ENCODE assay signal across 19 cellular contexts in the genomic region with DNA sequence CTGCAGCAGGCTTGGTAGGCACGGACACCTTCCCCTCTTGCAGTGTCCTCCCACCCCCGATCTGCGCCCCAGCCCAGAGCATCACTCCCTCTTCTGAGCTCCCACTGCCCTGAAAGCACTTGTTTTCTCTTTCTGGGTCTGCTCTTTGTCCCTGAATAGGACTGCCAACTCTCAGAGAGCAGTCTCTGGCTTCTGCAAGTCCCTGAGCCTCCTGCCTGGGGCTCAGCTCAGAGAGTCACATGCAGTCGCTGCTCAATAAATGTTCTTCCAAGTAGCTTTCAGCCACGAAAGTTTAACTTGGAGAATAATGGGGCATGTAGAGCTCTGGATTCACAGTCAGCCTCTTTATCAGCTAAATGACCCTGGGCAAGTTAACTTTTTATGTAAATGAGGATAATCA.
DNase-seq lines count a peak whose midpoint lies in the region; ATAC-seq, FAIRE-seq and TF ChIP-seq lines count a peak whose summit lies in the region.
"Had no signal": no experiment of that assay in that cellular context is flagged by ENCODE, and none has a peak within 500 bp of the region (broad histone marks: within the 10 kb centered on the region; RNA-seq: fewer than 3 reads in every experiment).

No MANE protein-coding gene starts in this region.

- peak overlapping the region; percentile 83 for H3K27ac Mint-ChIP-seq in glutamatergic neuron (ENCODE audit: unreplicated experiment)
- no peak overlapping the region for H3K27ac Mint-ChIP-seq in effector memory CD8-positive, alpha-beta T cell
- H3K27ac Mint-ChIP-seq: activated CD4-positive, alpha-beta memory T cell treated with anti-CD3 and anti-CD28 coated beads for 36 hours; T-helper 17 cell had no signal

- H4K20me1 ChIP-seq in HCT116 (ENCODE audit: insufficient read depth): no peaks in the 10 kb centered on the region

- RAD21 ChIA-PET in HCT116 (lab: Charles Lee; ENCODE audit: low non-redundant PET in 1 of 2, low total read pairs in 2 of 2, uncharacterized antibody in 2 of 2, unreplicated experiment in 2 of 2): no interaction called here

- H3K4me1 ChIP-seq in HCT116 (ENCODE audit: control insufficient read depth in 1 of 2, insufficient read depth in 2 of 2, low read length in 2 of 2): peaks cover 4 to 26% of the 10 kb centered on the region in 2 experiments; a peak in 3 of 4 replicates
- H3K4me1 ChIP-seq: Caco-2, transverse colon had no signal

- H3K4me3 Mint-ChIP-seq in glutamatergic neuron (ENCODE audit: unreplicated experiment): no peak overlapping the region
- H3K4me3 Mint-ChIP-seq in effector memory CD8-positive, alpha-beta T cell: no peak overlapping the region
- H3K4me3 Mint-ChIP-seq: activated CD4-positive, alpha-beta memory T cell treated with anti-CD3 and anti-CD28 coated beads for 36 hours; T-helper 17 cell had no signal

- POLR2A ChIA-PET in HCT116 (lab: Charles Lee): no interaction called here

- H3K9ac ChIP-seq in HCT116 (ENCODE audit: low read length): no peak overlapping the region

- no peaks in the 10 kb centered on the region for H3K36me3 ChIP-seq in HCT116 (ENCODE audit: control insufficient read depth in 1 of 2, insufficient read depth in 2 of 2, low read length in 2 of 2)
- H3K36me3 ChIP-seq: transverse colon had no signal

- H3K4me1 Mint-ChIP-seq in glutamatergic neuron (ENCODE audit: low read depth, unreplicated experiment): peaks cover 44% of the 10 kb centered on the region
- H3K4me1 Mint-ChIP-seq in effector memory CD8-positive, alpha-beta T cell (ENCODE audit: low read depth in 2 of 2): peaks cover 16 to 18% of the 10 kb centered on the region in 2 donors

- no peak for ATAC-seq in HCT116
- ATAC-seq in effector memory CD8-positive, alpha-beta T cell (replicated peaks): no peak
- ATAC-seq: T-helper 17 cell had no signal

- H3K9me2 ChIP-seq in HCT116 (ENCODE audit: insufficient read depth): no peaks in the 10 kb centered on the region

- no peak for TF ChIP-seq POLR2A in HCT116 (IDR thresholded peaks at IDR 0.05; ENCODE audit: borderline replicate concordance, extremely low read depth, insufficient read depth, insufficient read length)

- H3K79me2 ChIP-seq in HCT116 (ENCODE audit: insufficient read depth, low read length): no peaks in the 10 kb centered on the region

- no peak for TF ChIP-seq RAD21 in HCT116 (IDR thresholded peaks at IDR 0.05; ENCODE audit: low read depth)

- H3K9me3 Mint-ChIP-seq in glutamatergic neuron (ENCODE audit: unreplicated experiment): peaks cover 21% of the 10 kb centered on the region
- H3K9me3 Mint-ChIP-seq in effector memory CD8-positive, alpha-beta T cell: no peaks in the 10 kb centered on the region
- H3K9me3 Mint-ChIP-seq: activated CD4-positive, alpha-beta memory T cell treated with anti-CD3 and anti-CD28 coated beads for 36 hours had no signal

- peaks cover 8% of the 10 kb centered on the region for H3K36me3 Mint-ChIP-seq in glutamatergic neuron (ENCODE audit: unreplicated experiment)
- H3K36me3 Mint-ChIP-seq in effector memory CD8-positive, alpha-beta T cell (ENCODE audit: insufficient read depth): peaks cover 3% of the 10 kb centered on the region

- no peak overlapping the region for H2AFZ ChIP-seq in HCT116 (ENCODE audit: low read depth, low read length, poor library complexity, severe bottlenecking)

- H3K4me2 ChIP-seq in HCT116 (ENCODE audit: low read length): peak overlapping the region; percentile 52; the same call in 1 of the 2 replicates

- intact Hi-C loops in HCT116 (cut with micrococcal nuclease) (no loop called here), posterior vena cava (cut with DNase I) (no loop called here)

- no peak for FAIRE-seq in GM19239 (lab: Jason Lieb, UNC)

- DNase-seq in HCT116 (ENCODE audit: low read depth, low spot score): no peak
- no peak for DNase-seq in glutamatergic neuron
- DNase-seq in posterior vena cava (ENCODE audit: low spot score): peak; percentile 31
- no peak for DNase-seq in NCI-H526 (lab: John Stamatoyannopoulos, UW)
- DNase-seq in ureter (ENCODE audit: low spot score): no peak
- DNase-seq in effector memory CD8-positive, alpha-beta T cell: no peak
- DNase-seq in GM19239 (ENCODE audit: insufficient read length, low spot score): no peak
- DNase-seq: activated CD4-positive, alpha-beta memory T cell treated with anti-CD3 and anti-CD28 coated beads for 36 hours; activated naive CD4-positive, alpha-beta T cell treated with Interleukin-2 at 50 U/mL for 16 hours; aorta; Caco-2; cortex of kidney; SIG-M5; stimulated activated naive CD4-positive, alpha-beta T cell treated with Interleukin-2 at 50 U/mL for 16 hours; T-helper 17 cell; transverse colon had no signal

- H3K27ac ChIP-seq in HCT116 (ENCODE audit: low read depth, low read length) (no peak overlapping the region), angular gyrus (ENCODE audit: low read depth, low read length) (peak overlapping the region; percentile 63)
- H3K27ac ChIP-seq: epithelial cell of prostate, transverse colon, VCaP had no signal

- no peaks in the 10 kb centered on the region for H3K9me3 ChIP-seq in HCT116 (ENCODE audit: control insufficient read depth in 1 of 2, insufficient read depth in 1 of 2, low read depth in 1 of 2, low read length in 2 of 2)
- H3K9me3 ChIP-seq: Caco-2, transverse colon had no signal

- TF ChIP-seq CTCF in HCT116 (IDR thresholded peaks at IDR 0.05 in 2 of 3, conservative IDR thresholded peaks at IDR 0.05 in 1 of 3; ENCODE audit: borderline replicate concordance in 1 of 3, insufficient read depth in 1 of 3, low read depth in 2 of 3, low read length in 2 of 3): no peak
- TF ChIP-seq CTCF in glutamatergic neuron (IDR thresholded peaks at IDR 0.05; ENCODE audit: partially characterized antibody, unreplicated experiment): no peak

- H3K27me3 ChIP-seq in HCT116 (ENCODE audit: insufficient read depth, low read length): no peaks in the 10 kb centered on the region
- H3K27me3 ChIP-seq: transverse colon had no signal

- H3K4me3 ChIP-seq in HCT116 (replicated peaks in 1 of 2; ENCODE audit: low read depth in 1 of 2, low read length in 2 of 2): no peak overlapping the region
- H3K4me3 ChIP-seq: transverse colon had no signal

- CTCF ChIA-PET in HCT116 (lab: Charles Lee): no interaction called here

- BruUV-seq in HCT116 (replicated peaks; lab: Mats Ljungman, UMichigan): no TSS peak

- H3K27me3 Mint-ChIP-seq in glutamatergic neuron (ENCODE audit: unreplicated experiment): peaks cover 29% of the 10 kb centered on the region
- no peaks in the 10 kb centered on the region for H3K27me3 Mint-ChIP-seq in effector memory CD8-positive, alpha-beta T cell
- H3K27me3 Mint-ChIP-seq: activated CD4-positive, alpha-beta memory T cell treated with anti-CD3 and anti-CD28 coated beads for 36 hours; T-helper 17 cell had no signal

TF ChIP-seq in HCT116, 20 proteins besides CTCF, POLR2A, EP300 and RAD21 (continues in another document):
- TF ChIP-seq, protein P1, sequence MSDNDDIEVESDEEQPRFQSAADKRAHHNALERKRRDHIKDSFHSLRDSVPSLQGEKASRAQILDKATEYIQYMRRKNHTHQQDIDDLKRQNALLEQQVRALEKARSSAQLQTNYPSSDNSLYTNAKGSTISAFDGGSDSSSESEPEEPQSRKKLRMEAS (IDR thresholded peaks at IDR 0.05): no peak
- TF ChIP-seq, protein P2, sequence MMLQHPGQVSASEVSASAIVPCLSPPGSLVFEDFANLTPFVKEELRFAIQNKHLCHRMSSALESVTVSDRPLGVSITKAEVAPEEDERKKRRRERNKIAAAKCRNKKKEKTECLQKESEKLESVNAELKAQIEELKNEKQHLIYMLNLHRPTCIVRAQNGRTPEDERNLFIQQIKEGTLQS (IDR thresholded peaks at IDR 0.05): no peak
- TF ChIP-seq EZH2phosphoT487 (IDR thresholded peaks at IDR 0.05; ENCODE audit: borderline replicate concordance) (no peak), TCF7L2 (IDR thresholded peaks at IDR 0.05; ENCODE audit: borderline replicate concordance, extremely low read depth, insufficient read depth, insufficient read length) (no peak), EZH2 (IDR thresholded peaks at IDR 0.05) (no peak), CEBPB (IDR thresholded peaks at IDR 0.05; ENCODE audit: low read depth) (no peak), EGR1 (IDR thresholded peaks at IDR 0.05; ENCODE audit: low read depth) (no peak), ZFX (IDR thresholded peaks at IDR 0.05) (no peak), JUND (IDR thresholded peaks at IDR 0.05) (no peak), POLR2AphosphoS5 (IDR thresholded peaks at IDR 0.05; ENCODE audit: low read depth, low read length) (no peak), ZNF274 (IDR thresholded peaks at IDR 0.05; ENCODE audit: low read depth, low read length) (no peak), CBX3 (IDR thresholded peaks at IDR 0.05; ENCODE audit: low read depth) (no peak), SIN3A (IDR thresholded peaks at IDR 0.05; ENCODE audit: low read depth) (no peak), FOSL1 (IDR thresholded peaks at IDR 0.05; ENCODE audit: low read depth) (no peak), YY1 (IDR thresholded peaks at IDR 0.05; ENCODE audit: extremely low read depth, insufficient replicate concordance, low read depth, low read length) (no peak)
- TF ChIP-seq, protein P3, sequence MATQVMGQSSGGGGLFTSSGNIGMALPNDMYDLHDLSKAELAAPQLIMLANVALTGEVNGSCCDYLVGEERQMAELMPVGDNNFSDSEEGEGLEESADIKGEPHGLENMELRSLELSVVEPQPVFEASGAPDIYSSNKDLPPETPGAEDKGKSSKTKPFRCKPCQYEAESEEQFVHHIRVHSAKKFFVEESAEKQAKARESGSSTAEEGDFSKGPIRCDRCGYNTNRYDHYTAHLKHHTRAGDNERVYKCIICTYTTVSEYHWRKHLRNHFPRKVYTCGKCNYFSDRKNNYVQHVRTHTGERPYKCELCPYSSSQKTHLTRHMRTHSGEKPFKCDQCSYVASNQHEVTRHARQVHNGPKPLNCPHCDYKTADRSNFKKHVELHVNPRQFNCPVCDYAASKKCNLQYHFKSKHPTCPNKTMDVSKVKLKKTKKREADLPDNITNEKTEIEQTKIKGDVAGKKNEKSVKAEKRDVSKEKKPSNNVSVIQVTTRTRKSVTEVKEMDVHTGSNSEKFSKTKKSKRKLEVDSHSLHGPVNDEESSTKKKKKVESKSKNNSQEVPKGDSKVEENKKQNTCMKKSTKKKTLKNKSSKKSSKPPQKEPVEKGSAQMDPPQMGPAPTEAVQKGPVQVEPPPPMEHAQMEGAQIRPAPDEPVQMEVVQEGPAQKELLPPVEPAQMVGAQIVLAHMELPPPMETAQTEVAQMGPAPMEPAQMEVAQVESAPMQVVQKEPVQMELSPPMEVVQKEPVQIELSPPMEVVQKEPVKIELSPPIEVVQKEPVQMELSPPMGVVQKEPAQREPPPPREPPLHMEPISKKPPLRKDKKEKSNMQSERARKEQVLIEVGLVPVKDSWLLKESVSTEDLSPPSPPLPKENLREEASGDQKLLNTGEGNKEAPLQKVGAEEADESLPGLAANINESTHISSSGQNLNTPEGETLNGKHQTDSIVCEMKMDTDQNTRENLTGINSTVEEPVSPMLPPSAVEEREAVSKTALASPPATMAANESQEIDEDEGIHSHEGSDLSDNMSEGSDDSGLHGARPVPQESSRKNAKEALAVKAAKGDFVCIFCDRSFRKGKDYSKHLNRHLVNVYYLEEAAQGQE (IDR thresholded peaks at IDR 0.05; ENCODE audit: low read depth): no peak
